ENCODE assay signal across 11 cellular contexts in genomic region chr4:39357002-39357401, GRCh38. TPM values are rescaled to one million over a fixed set of nuclear protein-coding genes. Genes with fewer than 3 reads are reported as not detected.
DNase-seq lines count a peak whose midpoint lies in the region; ATAC-seq and TF ChIP-seq lines count a peak whose summit lies in the region.
"Had no signal": no experiment of that assay in that cellular context is flagged by ENCODE, and none has a peak within 500 bp of the region (broad histone marks: within the 10 kb centered on the region; RNA-seq: fewer than 3 reads in every experiment).

No MANE protein-coding gene starts in this region.

- H3K36me3 ChIP-seq in CD4-positive, alpha-beta memory T cell (ENCODE audit: insufficient read depth, low read length) = no peaks in the 10 kb centered on the region
- peaks cover 3% of the 10 kb centered on the region; the same call in 1 of the 2 replicates for H3K36me3 ChIP-seq in Loucy (ENCODE audit: insufficient read depth, low read length)

- CTCF ChIA-PET in CD4-positive, alpha-beta memory T cell (lab: Charles Lee; ENCODE audit: partially characterized antibody) = interaction anchor here (1.6 kb wide), 1 partner anchor 10 kb away, joined by 6 read pairs; the partner anchor contains the start of gene RFC1

- H3K4me1 ChIP-seq in CD4-positive, alpha-beta memory T cell (ENCODE audit: insufficient read depth, low read length) = peaks cover 53% of the 10 kb centered on the region
- H3K4me1 ChIP-seq in Loucy (ENCODE audit: insufficient read depth, low read length, poor library complexity, severe bottlenecking) = peaks cover 35% of the 10 kb centered on the region

- H3F3A ChIP-seq in Loucy (ENCODE audit: low read depth) = no peaks in the 10 kb centered on the region; the same call in 1 of the 2 replicates

- no peaks in the 10 kb centered on the region for H3K27me3 ChIP-seq in CD4-positive, alpha-beta memory T cell (ENCODE audit: insufficient read depth, low read length)
- H3K27me3 ChIP-seq in Loucy (ENCODE audit: insufficient read depth, low read length, poor library complexity, severe bottlenecking) = no peaks in the 10 kb centered on the region
- H3K27me3 ChIP-seq: hepatocyte had no signal

- peaks cover 60% of the 10 kb centered on the region for H4K20me1 ChIP-seq in Loucy (ENCODE audit: insufficient read depth, low read length, poor library complexity, severe bottlenecking)

- no peak for TF ChIP-seq CTCF in Loucy (conservative IDR thresholded peaks at IDR 0.05; ENCODE audit: low read length)

- peak; percentile 36 for ATAC-seq in GM19467 (IDR thresholded peaks at IDR 0.05; ENCODE audit: unreplicated experiment)
- ATAC-seq in HG03354 (IDR thresholded peaks at IDR 0.05; ENCODE audit: poor library complexity, severe bottlenecking, unreplicated experiment) = no peak

- H3K27me3 Mint-ChIP-seq in CD4-positive, alpha-beta memory T cell = no peaks in the 10 kb centered on the region

- peak overlapping the region; percentile 3 for H3K27ac ChIP-seq in CD4-positive, alpha-beta memory T cell (ENCODE audit: low read depth, low read length)
- peak overlapping the region; percentile 32 for H3K27ac ChIP-seq in epithelial cell of prostate
- H3K27ac ChIP-seq: hepatocyte had no signal

- intact Hi-C loops in CD4-positive, alpha-beta memory T cell (cut with micrococcal nuclease) = loop anchor here (10.0 kb wide), 2 partner anchors 618 to 838 kb away; partner anchors contain the start of genes PDS5A and RHOH

- POLR2A ChIA-PET in CD4-positive, alpha-beta memory T cell (lab: Charles Lee; ENCODE audit: partially characterized antibody) = interaction anchor here (1.7 kb wide), 1 partner anchor 9 kb away, joined by 14 read pairs; the partner anchor contains the start of gene RFC1

- peak overlapping the region; percentile 40 for H3K4me2 ChIP-seq in Loucy (ENCODE audit: low read depth, low read length, poor library complexity, severe bottlenecking)
- H3K4me2 ChIP-seq: hepatocyte had no signal

- H3K9ac ChIP-seq in Loucy (ENCODE audit: low read depth, low read length, poor library complexity, severe bottlenecking) = peak overlapping the region; percentile 11

- H3K9me2 ChIP-seq in Loucy (replicated peaks; ENCODE audit: low read depth, low read length) = no peaks in the 10 kb centered on the region

- H3K36me3 Mint-ChIP-seq in CD4-positive, alpha-beta memory T cell = peaks cover 0 to 10% of the 10 kb centered on the region in 2 donors

- H3K79me2 ChIP-seq in Loucy (ENCODE audit: insufficient read depth, low read length) = peaks cover 96% of the 10 kb centered on the region

- DNase-seq in CD4-positive, alpha-beta memory T cell = no peak
- DNase-seq in epithelial cell of prostate (ENCODE audit: low read depth, low spot score) = no peak
- no peak for DNase-seq in amygdala (lab: John Stamatoyannopoulos, UW)
- DNase-seq in stimulated activated CD4-positive, alpha-beta T cell treated with anti-CD3 and anti-CD28 coated beads, Interleukin-4, amount 100 ng/mL, for 24 hours = no peak
- DNase-seq in SHP77 (lab: John Stamatoyannopoulos, UW) = no peak
- DNase-seq: activated CD4-positive, alpha-beta T cell treated with anti-CD3 and anti-CD28 coated beads for 48 hours; NCI-H774 had no signal

- peaks cover 38 to 67% (median 53%) of the 10 kb centered on the region in 4 donors for H3K4me1 Mint-ChIP-seq in CD4-positive, alpha-beta memory T cell

- H3K9me3 ChIP-seq in CD4-positive, alpha-beta memory T cell (ENCODE audit: control insufficient read depth in 1 of 2, low read length in 2 of 2) = no peaks in the 10 kb centered on the region
- H3K9me3 ChIP-seq in Loucy (ENCODE audit: insufficient read depth, low read depth, low read length) = no peaks in the 10 kb centered on the region

- no peaks in the 10 kb centered on the region for H3K9me3 Mint-ChIP-seq in CD4-positive, alpha-beta memory T cell

- peak overlapping the region in 3 of 8 donors; percentile 24 to 75 (median 59) for H3K4me3 Mint-ChIP-seq in CD4-positive, alpha-beta memory T cell

- no peak overlapping the region for H2AFZ ChIP-seq in Loucy (ENCODE audit: low read length)
- H2AFZ ChIP-seq: hepatocyte had no signal

- peak overlapping the region; percentile 76 to 91 (median 87) for H3K27ac Mint-ChIP-seq in CD4-positive, alpha-beta memory T cell

- no peak overlapping the region for H3K4me3 ChIP-seq in CD4-positive, alpha-beta memory T cell (ENCODE audit: low read length in 2 of 2)
- peak overlapping the region; percentile 16 for H3K4me3 ChIP-seq in Loucy (ENCODE audit: low read length, poor library complexity, severe bottlenecking)
- H3K4me3 ChIP-seq: hepatocyte had no signal

RNA-seq across cellular contexts. Expression of gene RFC1, which starts 9.2 kb away (rescaled TPM):
- 10 to 100 TPM; 62.5 to 70.6 TPM for total RNA-seq in CD4-positive, alpha-beta memory T cell
- 10 to 100 TPM in 1 of 2 donors, 1 to 10 TPM in 1; 6.2 to 46.2 TPM for polyA plus RNA-seq in CD4-positive, alpha-beta memory T cell

RNA-seq across cellular contexts. Expression of gene KLB, which starts 49.7 kb away (rescaled TPM):
- total RNA-seq in CD4-positive, alpha-beta memory T cell = not detected
- under 1 TPM in 1 of 2 donors, not detected in 1; 0.06 TPM for polyA plus RNA-seq in CD4-positive, alpha-beta memory T cell
